1 cellular context compared by ENCODE assay signal in genomic region chr6:167937948-167938911, GRCh38.
TF ChIP-seq lines count a peak whose summit lies in the region.

No MANE protein-coding gene starts in this region.

TF ChIP-seq in HepG2, 621 proteins besides CTCF, POLR2A, EP300 and RAD21:
- TF ChIP-seq PRDM4 (CRISPR knock-in tag; IDR thresholded peaks at IDR 0.05; ENCODE audit: borderline replicate concordance) (no peak), RBM22 (optimal IDR thresholded peaks at IDR 0.05; ENCODE audit: low read length) (peak; percentile 15), ZNF75D (CRISPR knock-in tag; IDR thresholded peaks at IDR 0.05; ENCODE audit: borderline replicate concordance) (no peak)
- TF ChIP-seq, protein P1, sequence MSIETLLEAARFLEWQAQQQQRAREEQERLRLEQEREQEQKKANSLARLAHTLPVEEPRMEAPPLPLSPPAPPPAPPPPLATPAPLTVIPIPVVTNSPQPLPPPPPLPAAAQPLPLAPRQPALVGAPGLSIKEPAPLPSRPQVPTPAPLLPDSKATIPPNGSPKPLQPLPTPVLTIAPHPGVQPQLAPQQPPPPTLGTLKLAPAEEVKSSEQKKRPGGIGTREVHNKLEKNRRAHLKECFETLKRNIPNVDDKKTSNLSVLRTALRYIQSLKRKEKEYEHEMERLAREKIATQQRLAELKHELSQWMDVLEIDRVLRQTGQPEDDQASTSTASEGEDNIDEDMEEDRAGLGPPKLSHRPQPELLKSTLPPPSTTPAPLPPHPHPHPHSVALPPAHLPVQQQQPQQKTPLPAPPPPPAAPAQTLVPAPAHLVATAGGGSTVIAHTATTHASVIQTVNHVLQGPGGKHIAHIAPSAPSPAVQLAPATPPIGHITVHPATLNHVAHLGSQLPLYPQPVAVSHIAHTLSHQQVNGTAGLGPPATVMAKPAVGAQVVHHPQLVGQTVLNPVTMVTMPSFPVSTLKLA (IDR thresholded peaks at IDR 0.05), result peak; percentile 82
TF ChIP-seq in HepG2: peak in this region for 2.
